8 cellular contexts compared by ENCODE assay signal in genomic region chr1:89085781-89086180, GRCh38. TPM values are rescaled to one million over a fixed set of nuclear protein-coding genes. Genes with fewer than 3 reads are reported as not detected.
A peak's percentile ranks its signal among the peaks of the same experiment; 100 is the strongest.
DNase-seq lines count a peak whose midpoint lies in the region; ATAC-seq, FAIRE-seq and TF ChIP-seq lines count a peak whose summit lies in the region.

No MANE protein-coding gene starts in this region.

- no peak overlapping the region for H3K9ac ChIP-seq in HCT116 (ENCODE audit: low read length)

- FAIRE-seq in RCC 7860 (lab: Jason Lieb, UNC) = peak; percentile 15

- H3K27ac ChIP-seq in HCT116 (ENCODE audit: low read depth, low read length) = no peak overlapping the region

- no peak for TF ChIP-seq POLR2A in HCT116 (IDR thresholded peaks at IDR 0.05; ENCODE audit: borderline replicate concordance, extremely low read depth, insufficient read depth, insufficient read length)

- no peaks in the 10 kb centered on the region for H3K79me2 ChIP-seq in HCT116 (ENCODE audit: insufficient read depth, low read length)

- DNase-seq in DMS153 (lab: John Stamatoyannopoulos, UW) = peak; percentile 30
- peak; percentile 40 for DNase-seq in HCT116 (ENCODE audit: low read depth, low spot score)
- peak; percentile 51 for DNase-seq in RCC 7860 (ENCODE audit: low spot score)
- DNase-seq in cerebellar cortex (ENCODE audit: low spot score) = peak; percentile 19
- peak; percentile 15 for DNase-seq in non-pigmented ciliary epithelial cell (ENCODE audit: low read depth)
- DNase-seq in COLO668 (lab: John Stamatoyannopoulos, UW; ENCODE audit: unreplicated experiment) = no peak
- no peak for DNase-seq in HEK293T (ENCODE audit: extremely low spot score)

- POLR2A ChIA-PET in HCT116 (lab: Charles Lee) = interaction anchor here (1.0 kb wide), 1 partner anchor 273 kb away, joined by 6 read pairs; no protein-coding TSS in a partner anchor
- POLR2A ChIA-PET in HEK293T (lab: Yijun Ruan, JAX) = no interaction called here

- H3K27me3 ChIP-seq in HCT116 (ENCODE audit: insufficient read depth, low read length) = no peaks in the 10 kb centered on the region

- peak; percentile 78 for ATAC-seq in HCT116
- no peak for ATAC-seq in GM18861 (IDR thresholded peaks at IDR 0.05; ENCODE audit: unreplicated experiment)

- H3K4me3 ChIP-seq in HCT116 (replicated peaks in 1 of 2; ENCODE audit: low read depth in 1 of 2, low read length in 2 of 2) = no peak overlapping the region

- peak; percentile 74 to 84 (median 82) for TF ChIP-seq CTCF in HCT116 (IDR thresholded peaks at IDR 0.05 in 2 of 3, conservative IDR thresholded peaks at IDR 0.05 in 1 of 3; ENCODE audit: borderline replicate concordance in 1 of 3, insufficient read depth in 1 of 3, low read depth in 2 of 3, low read length in 2 of 3)

- no TSS peak for BruUV-seq in HCT116 (replicated peaks; lab: Mats Ljungman, UMichigan)

- no peak overlapping the region for H2AFZ ChIP-seq in HCT116 (ENCODE audit: low read depth, low read length, poor library complexity, severe bottlenecking)

- no peaks in the 10 kb centered on the region for H3K9me2 ChIP-seq in HCT116 (ENCODE audit: insufficient read depth)

- H3K36me3 ChIP-seq in HCT116 (ENCODE audit: control insufficient read depth in 1 of 2, insufficient read depth in 2 of 2, low read length in 2 of 2) = no peaks in the 10 kb centered on the region

- H3K4me2 ChIP-seq in HCT116 (ENCODE audit: low read length) = no peak overlapping the region

- H3K9me3 ChIP-seq in HCT116 (ENCODE audit: control insufficient read depth in 1 of 2, insufficient read depth in 1 of 2, low read depth in 1 of 2, low read length in 2 of 2) = no peaks in the 10 kb centered on the region

- intact Hi-C loops in HCT116 (cut with micrococcal nuclease) = loop anchor here (1.0 to 2.0 kb wide), 3 partner anchors 87 to 369 kb away; no protein-coding TSS in a partner anchor

- H4K20me1 ChIP-seq in HCT116 (ENCODE audit: insufficient read depth) = no peaks in the 10 kb centered on the region

- no peaks in the 10 kb centered on the region for H3K4me1 ChIP-seq in HCT116 (ENCODE audit: control insufficient read depth in 1 of 2, insufficient read depth in 2 of 2, low read length in 2 of 2)

- RAD21 ChIA-PET in HCT116 (lab: Charles Lee; ENCODE audit: low non-redundant PET in 1 of 2, low total read pairs in 2 of 2, uncharacterized antibody in 2 of 2, unreplicated experiment in 2 of 2) = interaction anchor here (0.7 to 1.1 kb wide), 7 partner anchors 64 to 369 kb away, joined by 3 to 5 read pairs (median 3); no protein-coding TSS in a partner anchor

- peak; percentile 88 for TF ChIP-seq RAD21 in HCT116 (IDR thresholded peaks at IDR 0.05; ENCODE audit: low read depth)

- CTCF ChIA-PET in HCT116 (lab: Charles Lee) (interaction anchor here (0.6 to 3.6 kb wide), 17 partner anchors 17 to 369 kb away, joined by 3 to 46 read pairs (median 5); no protein-coding TSS in a partner anchor), HEK293T (lab: Yijun Ruan, JAX) (no interaction called here)

TF ChIP-seq in HCT116, 20 proteins besides CTCF, POLR2A, EP300 and RAD21 (continues in another document):
- TF ChIP-seq MAX (IDR thresholded peaks at IDR 0.05) (no peak), JUND (IDR thresholded peaks at IDR 0.05) (no peak), REST (IDR thresholded peaks at IDR 0.05; ENCODE audit: low read depth) (no peak), ZBTB33 (IDR thresholded peaks at IDR 0.05; ENCODE audit: extremely low read depth, insufficient replicate concordance, low read length) (no peak)

TF ChIP-seq in HEK293T, 16 proteins besides CTCF, POLR2A, EP300 and RAD21:
- no peak for TF ChIP-seq ARNT (IDR thresholded peaks at IDR 0.05)
- TF ChIP-seq ELF4 (IDR thresholded peaks at IDR 0.05) = no peak
- TF ChIP-seq CTBP1 (IDR thresholded peaks at IDR 0.05; ENCODE audit: borderline replicate concordance) = no peak
- TF ChIP-seq SP1 (IDR thresholded peaks at IDR 0.05) = no peak
- no peak for TF ChIP-seq SUZ12 (IDR thresholded peaks at IDR 0.05)
- TF ChIP-seq TARDBP (IDR thresholded peaks at IDR 0.05) = no peak

RNA-seq across cellular contexts. Expression of gene GBP1, which starts 20.8 kb away (rescaled TPM):
- 0.15 TPM for total RNA-seq in HCT116 (2021; ENCODE audit: unreplicated experiment)
- polyA plus RNA-seq in HCT116 (2012) = not detected in 2 replicates

RNA-seq across cellular contexts. Expression of gene GBP2, which starts 40.1 kb away (rescaled TPM):
- total RNA-seq in HCT116 (2021; ENCODE audit: unreplicated experiment) = 0.98 TPM
- 0.68 and 0.70 TPM in 2 replicates for polyA plus RNA-seq in HCT116 (2012)

Comparison
In these comparisons a context has a peak if more than half of its experiments do, and no peak if none do; other contexts are left out.
1. DNase-seq: peak in DMS153 (single experiment), HCT116 (single experiment), RCC 7860 (single experiment), cerebellar cortex (single experiment) and non-pigmented ciliary epithelial cell (single experiment); none in COLO668 (single experiment) and HEK293T (single experiment).